Comparison of ENCODE assay signal across 11 cellular contexts in genomic region chr9:89891221-89892052, GRCh38.
DNase-seq lines count a peak whose midpoint lies in the region; ATAC-seq and TF ChIP-seq lines count a peak whose summit lies in the region.
"Had no signal": no experiment of that assay in that cellular context is flagged by ENCODE, and none has a peak within 500 bp of the region (broad histone marks: within the 10 kb centered on the region; RNA-seq: fewer than 3 reads in every experiment).

No MANE protein-coding gene starts in this region.

- peak overlapping the region; percentile 51 for H2BK120ac ChIP-seq in neuronal stem cell (ENCODE audit: low read depth, low read length)

- no peaks in the 10 kb centered on the region for H3K4me1 ChIP-seq in neuronal stem cell (ENCODE audit: control insufficient read depth in 2 of 2, insufficient read depth in 1 of 2, low read depth in 1 of 2, low read length in 2 of 2)
- peaks cover 0 to 36% (median 30%) of the 10 kb centered on the region in 4 donors for H3K4me1 ChIP-seq in tibial artery
- H3K4me1 ChIP-seq in BE2C, result no peaks in the 10 kb centered on the region

- H3K9me3 ChIP-seq in neuronal stem cell (replicated peaks in 1 of 2; ENCODE audit: control insufficient read depth in 2 of 2, insufficient read depth in 1 of 2, low read depth in 1 of 2, low read length in 2 of 2) (no peaks in the 10 kb centered on the region), tibial artery (no peaks in the 10 kb centered on the region), BE2C (no peaks in the 10 kb centered on the region)

- DNase-seq in left ventricle myocardium superior (peak; percentile 78), neuronal stem cell (ENCODE audit: low spot score) (no peak), tibial artery (peak; percentile 65 to 92), NCI-H526 (lab: John Stamatoyannopoulos, UW) (no peak), BE2C (no peak)
- DNase-seq: CD8-positive, alpha-beta memory T cell; NCI-H2171 treated with DMSO at 0.1 percent for 48 hours; WERI-Rb-1 had no signal

- ATAC-seq in left ventricle myocardium superior, result peak; percentile 90
- no peak for ATAC-seq in GM21717 (IDR thresholded peaks at IDR 0.05; ENCODE audit: unreplicated experiment)

- H2BK15ac ChIP-seq in neuronal stem cell (ENCODE audit: low read length), result no peak overlapping the region

- no peak overlapping the region for H4K91ac ChIP-seq in neuronal stem cell (ENCODE audit: low read depth, low read length, poor library complexity)

- H3K27me3 ChIP-seq in neuronal stem cell (ENCODE audit: control insufficient read depth in 3 of 3, insufficient read depth in 3 of 3, low read depth in 1 of 3, low read length in 3 of 3) (no peaks in the 10 kb centered on the region), tibial artery (no peaks in the 10 kb centered on the region), BE2C (no peaks in the 10 kb centered on the region; the same call in 1 of the 2 replicates)

- no peak overlapping the region for H2BK12ac ChIP-seq in neuronal stem cell (ENCODE audit: low read length)

- no peak for TF ChIP-seq CTCF in brain (conservative IDR thresholded peaks at IDR 0.05)
- no peak for TF ChIP-seq CTCF in tibial artery (IDR thresholded peaks at IDR 0.05)
- no peak for TF ChIP-seq CTCF in BE2C (IDR thresholded peaks at IDR 0.05; ENCODE audit: low read depth, low read length)

- H2AK5ac ChIP-seq in neuronal stem cell (ENCODE audit: low read depth, low read length), result no peak overlapping the region

- H3K79me1 ChIP-seq in neuronal stem cell (ENCODE audit: low read depth, low read length), result no peaks in the 10 kb centered on the region

- H3K4me2 ChIP-seq in neuronal stem cell (ENCODE audit: insufficient read depth, low read length, poor library complexity, severe bottlenecking), result no peak overlapping the region

- no peak overlapping the region for H3K18ac ChIP-seq in neuronal stem cell (ENCODE audit: low read length)

- no peak overlapping the region for H3K14ac ChIP-seq in neuronal stem cell (ENCODE audit: low read length)

- peaks cover 21% of the 10 kb centered on the region for H3K4me1 Mint-ChIP-seq in brain
- H3K4me1 Mint-ChIP-seq: CD8-positive, alpha-beta memory T cell had no signal

- H2AFZ ChIP-seq in neuronal stem cell (ENCODE audit: low read length), result no peak overlapping the region

- H3K9me3 Mint-ChIP-seq in brain, result peaks cover 0 to 3% (median 0%) of the 10 kb centered on the region in 5 experiments
- H3K9me3 Mint-ChIP-seq: CD8-positive, alpha-beta memory T cell had no signal

- H3K36me3 Mint-ChIP-seq in brain, result no peaks in the 10 kb centered on the region
- H3K36me3 Mint-ChIP-seq: CD8-positive, alpha-beta memory T cell had no signal

- H3K27ac ChIP-seq in neuronal stem cell (replicated peaks; ENCODE audit: low read length) (no peak overlapping the region), tibial artery (peak overlapping the region; percentile 67 to 76)
- H3K27ac ChIP-seq: RWPE1, WERI-Rb-1 had no signal

- H3K36me3 ChIP-seq in neuronal stem cell (replicated peaks in 1 of 2; ENCODE audit: control insufficient read depth in 2 of 2, insufficient read depth in 2 of 2, low read length in 2 of 2), result no peaks in the 10 kb centered on the region
- H3K36me3 ChIP-seq in tibial artery, result no peaks in the 10 kb centered on the region
- H3K36me3 ChIP-seq in BE2C, result no peaks in the 10 kb centered on the region
- H3K36me3 ChIP-seq: WERI-Rb-1 had no signal

- H3K9ac ChIP-seq in neuronal stem cell (ENCODE audit: low read depth, low read length, poor library complexity), result peak overlapping the region; percentile 18

- H4K8ac ChIP-seq in neuronal stem cell (ENCODE audit: low read depth, low read length), result no peak overlapping the region

- intact Hi-C loops in left ventricle myocardium superior (cut with micrococcal nuclease), result no loop called here
- intact Hi-C loops in tibial artery (cut with DNase I; ENCODE audit: low total_unique reads), result no loop called here

- H3K27me3 Mint-ChIP-seq in brain, result peaks cover 8% of the 10 kb centered on the region

- no peak overlapping the region for H2BK5ac ChIP-seq in neuronal stem cell (ENCODE audit: low read length)

- no peak overlapping the region for H3K4ac ChIP-seq in neuronal stem cell (ENCODE audit: low read length)

- no peak overlapping the region for H3K23ac ChIP-seq in neuronal stem cell (ENCODE audit: low read depth, low read length, poor library complexity)

- H3K27ac Mint-ChIP-seq in brain, result peak overlapping the region; percentile 25 to 84 (median 54)
- H3K27ac Mint-ChIP-seq: CD8-positive, alpha-beta memory T cell had no signal

- H3K4me3 ChIP-seq in neuronal stem cell (ENCODE audit: low read length in 2 of 2), result no peak overlapping the region
- no peak overlapping the region for H3K4me3 ChIP-seq in tibial artery
- no peak overlapping the region for H3K4me3 ChIP-seq in BE2C (ENCODE audit: low read depth, low read length)

- H3K4me3 Mint-ChIP-seq in brain, result no peak overlapping the region
- H3K4me3 Mint-ChIP-seq: CD8-positive, alpha-beta memory T cell had no signal

- WGBS in neuronal stem cell (ENCODE audit: extremely low coverage in 2 of 2, insufficient read length in 2 of 2, insufficient replicate concordance in 1 of 2), 2 donors, result no CpG with 5 or more reads among the region's 9 CpGs

Comparison
In these comparisons a context has a peak if more than half of its experiments do, and no peak if none do; other contexts are left out.
1. DNase-seq: peak in left ventricle myocardium superior (single experiment) and tibial artery (2 of 2); none in neuronal stem cell (single experiment), NCI-H526 (0 of 2) and BE2C (single experiment).